29 cellular contexts compared by ENCODE assay signal in genomic region chr14:106317593-106317992, GRCh38.
"Had no signal": no experiment of that assay in that cellular context is flagged by ENCODE, and none has a peak within 500 bp of the region (broad histone marks: within the 10 kb centered on the region; RNA-seq: fewer than 3 reads in every experiment).

No MANE protein-coding gene starts in this region.

- H3K27me3 ChIP-seq: ascending aorta, cardiac muscle cell had no signal

- H3K9me3 ChIP-seq: ascending aorta had no signal

- DNase-seq: activated B cell treated with CpG ODN at 0.5 μM for 24 hours; activated CD4-positive, alpha-beta memory T cell treated with anti-CD3 and anti-CD28 coated beads, Interleukin-2, amount 10 ng/mL, durations not matched to agents 7 days and 5 days; activated CD4-positive, alpha-beta T cell treated with anti-CD3 and anti-CD28 coated beads for 4 hours; activated CD4-positive, alpha-beta T cell treated with anti-CD3 and anti-CD28 coated beads, Interleukin-2, amount 10 ng/mL, durations not matched to agents 24 days and 14 days; activated CD4-positive, alpha-beta T cell treated with anti-CD3 and anti-CD28 coated beads, Interleukin-2, amount 50 U/mL, for 1 hour; activated CD4-positive, alpha-beta T cell treated with anti-CD3 and anti-CD28 coated beads, Interleukin-2, amount 50 U/mL, for 4 hours; activated CD4-positive, CD25-positive, alpha-beta regulatory T cell treated with anti-CD3 and anti-CD28 coated beads, Interleukin-2, amount 50 U/mL, for 72 hours; activated CD8-positive, alpha-beta memory T cell treated with anti-CD3 and anti-CD28 coated beads for 24 hours; activated CD8-positive, alpha-beta memory T cell treated with anti-CD3 and anti-CD28 coated beads, Interleukin-2, amount 10 ng/mL, durations not matched to agents 7 days and 5 days; activated CD8-positive, alpha-beta memory T cell treated with anti-CD3 and anti-CD28 coated beads, Interleukin-2, amount 50 U/mL, for 48 hours; activated CD8-positive, alpha-beta T cell treated with anti-CD3 and anti-CD28 coated beads, Interleukin-2, amount 10 ng/mL, durations not matched to agents 7 days and 5 days; activated effector memory CD4-positive, alpha-beta T cell treated with Interleukin-2 at 50 U/mL for 16 hours; activated gamma-delta T cell; activated naive CD4-positive, alpha-beta T cell treated with anti-CD3 and anti-CD28 coated beads, Interleukin-2, amount 10 ng/mL, durations not matched to agents 7 days and 5 days; activated naive CD4-positive, alpha-beta T cell treated with Interleukin-2 at 50 U/mL for 16 hours; activated naive CD8-positive, alpha-beta T cell treated with anti-CD3 and anti-CD28 coated beads, Interleukin-2, amount 10 ng/mL, durations not matched to agents 7 days and 5 days; activated naive CD8-positive, alpha-beta T cell treated with anti-CD3 and anti-CD28 coated beads, Interleukin-2, amount 50 U/mL, for 24 hours; activated T-cell treated with anti-CD3 and anti-CD28 coated beads, Interleukin-2, amount 50 U/mL, for 24 hours; activated T-cell treated with anti-CD3 and anti-CD28 coated beads, Interleukin-2, amount 50 U/mL, for 48 hours; amygdala; anterior cingulate cortex; caudate nucleus; cerebellar nuclear complex; T-helper 2 cell; T-helper 9 cell had no signal

- H3K4me1 ChIP-seq: ascending aorta had no signal

- FAIRE-seq: TTC549 had no signal

- H3K27ac ChIP-seq: ascending aorta, cardiac muscle cell, VCaP had no signal

- H3K4me3 ChIP-seq: ascending aorta, cardiac muscle cell had no signal

- ATAC-seq: activated CD8-positive, alpha-beta memory T cell treated with anti-CD3 and anti-CD28 coated beads, Interleukin-2, amount 10 ng/mL, durations not matched to agents 7 days and 5 days; activated CD8-positive, alpha-beta T cell treated with anti-CD3 and anti-CD28 coated beads, Interleukin-2, amount 10 ng/mL, durations not matched to agents 7 days and 5 days; activated naive CD8-positive, alpha-beta T cell treated with anti-CD3 and anti-CD28 coated beads, Interleukin-2, amount 50 U/mL, for 24 hours had no signal

- H3K36me3 ChIP-seq: ascending aorta, cardiac muscle cell had no signal
